26 cellular contexts compared by ENCODE assay signal in the genomic region with DNA sequence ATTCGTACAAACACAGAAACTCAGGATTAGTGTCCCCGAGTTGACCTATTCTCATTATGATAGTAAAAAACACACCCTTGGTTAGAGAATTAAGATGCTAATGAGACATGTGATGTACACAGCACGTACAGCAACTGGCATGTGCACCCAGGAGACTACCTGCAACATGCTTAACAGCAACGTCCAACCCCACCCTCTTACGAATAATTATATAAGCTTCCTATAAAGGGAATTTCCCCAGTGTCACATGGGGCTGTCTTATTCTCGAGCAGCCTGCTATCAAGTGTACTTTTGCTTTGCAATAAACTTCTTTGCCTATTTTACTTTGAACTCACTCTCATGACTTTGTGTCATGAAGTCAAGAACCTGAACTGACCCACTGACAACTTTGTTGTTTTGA.
"Had no signal": no experiment of that assay in that cellular context is flagged by ENCODE, and none has a peak within 500 bp of the region (broad histone marks: within the 10 kb centered on the region; RNA-seq: fewer than 3 reads in every experiment).

No MANE protein-coding gene starts in this region.

- H3K27me3 ChIP-seq: brain microvascular endothelial cell, dorsolateral prefrontal cortex, esophagus muscularis mucosa, heart left ventricle had no signal

- ATAC-seq: activated CD4-positive, CD25-positive, alpha-beta regulatory T cell treated with anti-CD3 and anti-CD28 coated beads, Interleukin-2, amount 50 U/mL, for 24 hours; activated CD8-positive, alpha-beta T cell treated with anti-CD3 and anti-CD28 coated beads for 36 hours; activated T-cell treated with anti-CD3 and anti-CD28 coated beads, Interleukin-2, amount 50 U/mL, for 4 hours; activated T-helper 17 cell treated with anti-CD3 and anti-CD28 coated beads, Interleukin-2, amount 50 U/mL, for 72 hours; heart left ventricle; T-helper 17 cell had no signal

- H3K27ac ChIP-seq: brain microvascular endothelial cell, coronary artery, dorsolateral prefrontal cortex, esophagus muscularis mucosa, heart left ventricle, WERI-Rb-1 had no signal

- H3K36me3 ChIP-seq: brain microvascular endothelial cell, esophagus muscularis mucosa, heart left ventricle, WERI-Rb-1 had no signal

- H3K9me3 ChIP-seq: esophagus muscularis mucosa, heart left ventricle had no signal

- DNase-seq: activated B cell treated with CpG ODN at 0.5 μM for 24 hours; activated CD4-positive, alpha-beta T cell treated with anti-CD3 and anti-CD28 coated beads for 48 hours; activated CD4-positive, alpha-beta T cell treated with anti-CD3 and anti-CD28 coated beads, Interleukin-2, amount 50 U/mL, for 1 hour; activated CD4-positive, alpha-beta T cell treated with anti-CD3 and anti-CD28 coated beads, Interleukin-2, amount 50 U/mL, for 48 hours; activated CD8-positive, alpha-beta memory T cell treated with anti-CD3 and anti-CD28 coated beads for 24 hours; activated CD8-positive, alpha-beta T cell treated with anti-CD3 and anti-CD28 coated beads for 36 hours; activated effector memory CD4-positive, alpha-beta T cell treated with Interleukin-2 at 50 U/mL for 16 hours; activated gamma-delta T cell treated with Interleukin-2 at 50 U/mL for 16 hours; activated naive CD4-positive, alpha-beta T cell treated with anti-CD3 and anti-CD28 coated beads, Interleukin-2, amount 50 U/mL, for 16 hours; activated naive CD4-positive, alpha-beta T cell treated with Interleukin-2 at 50 U/mL for 16 hours; activated T-cell treated with anti-CD3 and anti-CD28 coated beads, Interleukin-2, amount 50 U/mL, for 4 hours; amniotic stem cell; anterior cingulate cortex; brain microvascular endothelial cell; dorsolateral prefrontal cortex; effector memory CD4-positive, alpha-beta T cell; endodermal cell; heart left ventricle; T-helper 1 cell; T-helper 17 cell; T1000; WERI-Rb-1 had no signal

- H3K4me3 ChIP-seq: coronary artery, dorsolateral prefrontal cortex, esophagus muscularis mucosa, heart left ventricle had no signal

- H3K4me1 ChIP-seq: esophagus muscularis mucosa, heart left ventricle had no signal
